In the genomic region with DNA sequence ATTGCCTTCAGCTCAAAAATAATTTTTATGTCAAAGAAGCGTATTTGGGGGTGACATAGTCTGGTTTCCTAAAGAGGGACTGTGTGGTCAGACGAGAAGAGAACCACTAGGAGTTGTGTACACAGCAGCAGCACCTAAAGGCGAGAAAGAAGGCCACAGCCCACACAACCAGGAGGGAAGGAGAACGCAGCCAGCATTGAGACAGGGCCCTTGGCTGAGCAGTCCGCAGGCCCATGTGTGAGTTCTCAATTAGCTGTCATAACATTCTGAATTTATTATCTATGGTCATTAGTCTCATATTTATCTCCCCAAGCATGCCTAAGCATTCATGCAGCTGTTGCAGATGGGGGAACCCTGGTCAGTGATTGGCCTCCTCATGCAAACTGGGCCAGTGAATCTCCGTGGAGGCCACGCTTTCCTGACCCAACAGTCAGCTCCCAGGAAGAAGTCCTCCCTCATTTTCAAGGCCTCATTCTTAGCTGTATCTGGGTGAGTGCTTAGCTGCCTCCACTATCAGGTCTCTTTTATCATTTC, we compare ENCODE assay signal across 9 cellular contexts.
DNase-seq lines count a peak whose midpoint lies in the region; ATAC-seq and TF ChIP-seq lines count a peak whose summit lies in the region.
"Had no signal": no experiment of that assay in that cellular context is flagged by ENCODE, and none has a peak within 500 bp of the region (broad histone marks: within the 10 kb centered on the region; RNA-seq: fewer than 3 reads in every experiment).

No MANE protein-coding gene starts in this region.

- TF ChIP-seq CTCF in GM12873 (IDR thresholded peaks at IDR 0.05; ENCODE audit: insufficient read depth, low read depth, low read length, missing control alignments): peak; percentile 34
- no peak for TF ChIP-seq CTCF in right lobe of liver (IDR thresholded peaks at IDR 0.05)

- no peak overlapping the region for H3K4me3 ChIP-seq in right lobe of liver

- ATAC-seq in GM21528 (IDR thresholded peaks at IDR 0.05; ENCODE audit: low FRiP score, unreplicated experiment) (peak; percentile 85), right lobe of liver (peak; percentile 26 to 64 (median 52))

- in situ Hi-C loops in KBM-7 (cut with MboI; ENCODE audit: low pct_unique_long_range_greater_than_20kb, low sequenced_read_pairs): no loop called here

- H3K36me3 ChIP-seq in right lobe of liver: no peaks in the 10 kb centered on the region
- H3K36me3 ChIP-seq: WERI-Rb-1 had no signal

- H3K27me3 ChIP-seq in right lobe of liver: no peaks in the 10 kb centered on the region

- TF ChIP-seq POLR2A in right lobe of liver (IDR thresholded peaks at IDR 0.05): no peak

- H3K4me1 ChIP-seq in right lobe of liver: no peaks in the 10 kb centered on the region

- intact Hi-C loops in right lobe of liver (cut with DNase I): loop anchor here in 1 of 2 donors (10.0 kb wide), 1 partner anchor 71 kb away; no protein-coding TSS in a partner anchor

- WGBS in right lobe of liver (ENCODE audit: insufficient coverage, low coverage, low lambda C conversion rate, missing lambda C conversion rate): 67% methylated on average over 5 of the region's 7 CpGs

- DNase-seq in KBM-7 (peak; percentile 32), right lobe of liver (no peak), cerebellar cortex (ENCODE audit: low spot score) (no peak), GDM1 (lab: John Stamatoyannopoulos, UW) (no peak), GM03348 (ENCODE audit: low spot score) (no peak)
- no peak for DNase-seq in central memory CD4-positive, alpha-beta T cell
- DNase-seq: WERI-Rb-1 had no signal

- H3K9me3 ChIP-seq in right lobe of liver: peaks cover 0 to 2% (median 0%) of the 10 kb centered on the region in 4 donors

- no peak overlapping the region for H3K27ac ChIP-seq in right lobe of liver
- H3K27ac ChIP-seq: WERI-Rb-1 had no signal
